ENCODE assay signal across 1 cellular context in the genomic region with DNA sequence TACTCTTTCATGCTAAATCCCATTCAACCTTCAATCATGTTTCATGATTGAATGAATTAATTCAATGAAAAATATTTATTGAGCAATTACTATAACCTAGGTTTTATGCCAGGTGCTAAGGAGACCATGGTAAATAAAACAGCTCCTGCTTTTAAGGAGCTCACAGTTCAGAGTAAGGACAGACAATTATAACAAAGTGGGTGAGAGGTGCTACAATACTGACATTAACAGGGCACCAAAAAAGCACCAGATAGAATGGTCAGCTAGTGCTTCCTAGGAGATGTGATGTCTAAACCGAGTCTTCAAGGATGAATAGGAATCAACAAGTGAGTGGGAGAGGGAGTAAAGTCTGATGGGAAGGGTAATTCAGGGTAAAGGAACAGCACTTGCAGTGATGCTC.
TF ChIP-seq lines count a peak whose summit lies in the region.

No MANE protein-coding gene starts in this region.

TF ChIP-seq in IMR-90, 13 proteins besides CTCF, POLR2A, EP300 and RAD21:
- TF ChIP-seq CEBPB (IDR thresholded peaks at IDR 0.05; ENCODE audit: low read depth, low read length) (no peak), RFX5 (IDR thresholded peaks at IDR 0.05; ENCODE audit: low read depth, low read length) (no peak), MAZ (IDR thresholded peaks at IDR 0.05; ENCODE audit: borderline replicate concordance, low read depth, low read length) (no peak), BHLHE40 (IDR thresholded peaks at IDR 0.05; ENCODE audit: low read depth, low read length) (no peak), NFE2L2 (IDR thresholded peaks at IDR 0.05; ENCODE audit: low read depth, low read length) (no peak), CHD1 (IDR thresholded peaks at IDR 0.05; ENCODE audit: low read depth, low read length) (no peak), SMC3 (IDR thresholded peaks at IDR 0.05; ENCODE audit: low read depth, low read length) (no peak), MAFK (IDR thresholded peaks at IDR 0.05; ENCODE audit: low read depth, low read length) (no peak)
- TF ChIP-seq, protein P1, sequence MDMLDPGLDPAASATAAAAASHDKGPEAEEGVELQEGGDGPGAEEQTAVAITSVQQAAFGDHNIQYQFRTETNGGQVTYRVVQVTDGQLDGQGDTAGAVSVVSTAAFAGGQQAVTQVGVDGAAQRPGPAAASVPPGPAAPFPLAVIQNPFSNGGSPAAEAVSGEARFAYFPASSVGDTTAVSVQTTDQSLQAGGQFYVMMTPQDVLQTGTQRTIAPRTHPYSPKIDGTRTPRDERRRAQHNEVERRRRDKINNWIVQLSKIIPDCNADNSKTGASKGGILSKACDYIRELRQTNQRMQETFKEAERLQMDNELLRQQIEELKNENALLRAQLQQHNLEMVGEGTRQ (IDR thresholded peaks at IDR 0.05; ENCODE audit: low read depth, low read length), result no peak
